Comparison of ENCODE assay signal across 18 cellular contexts in the genomic region with DNA sequence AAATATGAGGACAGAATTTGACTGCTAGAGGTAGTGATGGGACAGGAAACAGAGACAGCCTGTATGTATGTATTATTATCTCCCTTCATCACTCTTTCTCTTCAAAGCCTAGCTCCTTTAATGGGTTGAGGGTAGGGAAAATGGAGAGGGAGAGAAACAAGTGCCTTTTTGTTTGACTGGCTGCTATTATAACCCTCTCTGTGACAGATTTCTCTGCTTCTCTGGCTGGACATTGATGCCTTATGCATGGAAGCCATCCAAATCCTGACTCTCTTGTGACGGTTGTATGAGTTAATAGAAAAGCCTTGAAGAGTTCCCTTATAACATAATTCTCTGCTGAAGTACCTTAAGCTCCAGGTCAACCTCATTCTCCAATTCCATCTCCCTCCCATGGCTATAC.
A peak's percentile ranks its signal among the peaks of the same experiment; 100 is the strongest.
DNase-seq lines count a peak whose midpoint lies in the region; ATAC-seq, FAIRE-seq and TF ChIP-seq lines count a peak whose summit lies in the region.
"Had no signal": no experiment of that assay in that cellular context is flagged by ENCODE, and none has a peak within 500 bp of the region (broad histone marks: within the 10 kb centered on the region; RNA-seq: fewer than 3 reads in every experiment).

No MANE protein-coding gene starts in this region.

- H3K4me3 Mint-ChIP-seq in activated naive CD4-positive, alpha-beta T cell treated with anti-CD3 and anti-CD28 coated beads, Interleukin-2, amount 10 ng/mL, durations not matched to agents 7 days and 5 days, result no peak overlapping the region
- H3K4me3 Mint-ChIP-seq in activated CD8-positive, alpha-beta T cell treated with anti-CD3 and anti-CD28 coated beads for 36 hours, result no peak overlapping the region
- H3K4me3 Mint-ChIP-seq in stimulated activated naive CD8-positive, alpha-beta T cell treated with anti-CD3 and anti-CD28 coated beads, Interleukin-15, amount 100 ng/mL, for 72 hours, result peak overlapping the region; percentile 44 to 54
- H3K4me3 Mint-ChIP-seq: activated CD8-positive, alpha-beta memory T cell treated with anti-CD3 and anti-CD28 coated beads, Interleukin-2, amount 10 ng/mL, durations not matched to agents 7 days and 5 days; memory B cell; stimulated activated naive B cell treated with anti-CD40 and anti-IgM and Interleukin-4, amounts not matched to agents 10 μg/mL and 1 μg/mL and 100 μg/mL, for 72 hours had no signal

- 53% methylated on average over 1 of the region's 1 CpG for WGBS in prostate gland

- TF ChIP-seq POLR2A in prostate gland (IDR thresholded peaks at IDR 0.05), result no peak

- no peak overlapping the region for H3K27ac ChIP-seq in prostate gland
- H3K27ac ChIP-seq: VCaP had no signal

- peak overlapping the region; percentile 72 for H3K27ac Mint-ChIP-seq in activated naive CD4-positive, alpha-beta T cell treated with anti-CD3 and anti-CD28 coated beads, Interleukin-2, amount 10 ng/mL, durations not matched to agents 7 days and 5 days
- peak overlapping the region; percentile 89 for H3K27ac Mint-ChIP-seq in activated CD8-positive, alpha-beta T cell treated with anti-CD3 and anti-CD28 coated beads for 36 hours
- peak overlapping the region; percentile 57 to 84 for H3K27ac Mint-ChIP-seq in stimulated activated naive CD8-positive, alpha-beta T cell treated with anti-CD3 and anti-CD28 coated beads, Interleukin-15, amount 100 ng/mL, for 72 hours
- H3K27ac Mint-ChIP-seq: activated CD8-positive, alpha-beta memory T cell treated with anti-CD3 and anti-CD28 coated beads, Interleukin-2, amount 10 ng/mL, durations not matched to agents 7 days and 5 days; memory B cell; stimulated activated naive B cell treated with anti-CD40 and anti-IgM and Interleukin-4, amounts not matched to agents 10 μg/mL and 1 μg/mL and 100 μg/mL, for 72 hours had no signal

- H3K27me3 ChIP-seq in prostate gland (replicated peaks; ENCODE audit: insufficient read depth), result no peaks in the 10 kb centered on the region

- H3K4me1 Mint-ChIP-seq in activated naive CD4-positive, alpha-beta T cell treated with anti-CD3 and anti-CD28 coated beads, Interleukin-2, amount 10 ng/mL, durations not matched to agents 7 days and 5 days, result peaks cover 66% of the 10 kb centered on the region
- peaks cover 75% of the 10 kb centered on the region for H3K4me1 Mint-ChIP-seq in activated CD8-positive, alpha-beta T cell treated with anti-CD3 and anti-CD28 coated beads for 36 hours (ENCODE audit: low read depth)
- peaks cover 81% of the 10 kb centered on the region for H3K4me1 Mint-ChIP-seq in stimulated activated naive CD8-positive, alpha-beta T cell treated with anti-CD3 and anti-CD28 coated beads, Interleukin-15, amount 100 ng/mL, for 72 hours
- H3K4me1 Mint-ChIP-seq: memory B cell; stimulated activated naive B cell treated with anti-CD40 and anti-IgM and Interleukin-4, amounts not matched to agents 10 μg/mL and 1 μg/mL and 100 μg/mL, for 72 hours had no signal

- H3K4me3 ChIP-seq in fibroblast of pulmonary artery (replicated peaks; ENCODE audit: low read depth, low read length) (no peak overlapping the region), prostate gland (no peak overlapping the region)

- no peaks in the 10 kb centered on the region for H3K27me3 Mint-ChIP-seq in activated naive CD4-positive, alpha-beta T cell treated with anti-CD3 and anti-CD28 coated beads, Interleukin-2, amount 10 ng/mL, durations not matched to agents 7 days and 5 days
- no peaks in the 10 kb centered on the region for H3K27me3 Mint-ChIP-seq in activated CD8-positive, alpha-beta T cell treated with anti-CD3 and anti-CD28 coated beads for 36 hours
- H3K27me3 Mint-ChIP-seq in stimulated activated naive CD8-positive, alpha-beta T cell treated with anti-CD3 and anti-CD28 coated beads, Interleukin-15, amount 100 ng/mL, for 72 hours, result no peaks in the 10 kb centered on the region
- H3K27me3 Mint-ChIP-seq: activated CD8-positive, alpha-beta memory T cell treated with anti-CD3 and anti-CD28 coated beads, Interleukin-2, amount 10 ng/mL, durations not matched to agents 7 days and 5 days; memory B cell; stimulated activated naive B cell treated with anti-CD40 and anti-IgM and Interleukin-4, amounts not matched to agents 10 μg/mL and 1 μg/mL and 100 μg/mL, for 72 hours had no signal

- H3K4me1 ChIP-seq in prostate gland (replicated peaks), result no peaks in the 10 kb centered on the region

- intact Hi-C loops in activated CD8-positive, alpha-beta T cell treated with anti-CD3 and anti-CD28 coated beads for 36 hours (cut with micrococcal nuclease), result no loop called here
- intact Hi-C loops in prostate gland (cut with DNase I), result no loop called here

- no peak for ATAC-seq in activated CD8-positive, alpha-beta T cell treated with anti-CD3 and anti-CD28 coated beads for 36 hours
- ATAC-seq in stimulated activated naive CD8-positive, alpha-beta T cell treated with anti-CD3 and anti-CD28 coated beads, Interleukin-15, amount 100 ng/mL, for 72 hours, result no peak
- ATAC-seq: activated CD8-positive, alpha-beta memory T cell treated with anti-CD3 and anti-CD28 coated beads, Interleukin-2, amount 10 ng/mL, durations not matched to agents 7 days and 5 days; stimulated activated naive B cell treated with anti-CD40 and anti-IgM and Interleukin-4, amounts not matched to agents 10 μg/mL and 1 μg/mL and 100 μg/mL, for 72 hours had no signal

- H3K36me3 Mint-ChIP-seq in activated naive CD4-positive, alpha-beta T cell treated with anti-CD3 and anti-CD28 coated beads, Interleukin-2, amount 10 ng/mL, durations not matched to agents 7 days and 5 days, result peaks cover 21% of the 10 kb centered on the region
- peaks cover 19% of the 10 kb centered on the region for H3K36me3 Mint-ChIP-seq in activated CD8-positive, alpha-beta T cell treated with anti-CD3 and anti-CD28 coated beads for 36 hours (ENCODE audit: low read depth)
- H3K36me3 Mint-ChIP-seq: activated CD8-positive, alpha-beta memory T cell treated with anti-CD3 and anti-CD28 coated beads, Interleukin-2, amount 10 ng/mL, durations not matched to agents 7 days and 5 days; memory B cell; stimulated activated naive B cell treated with anti-CD40 and anti-IgM and Interleukin-4, amounts not matched to agents 10 μg/mL and 1 μg/mL and 100 μg/mL, for 72 hours had no signal

- FAIRE-seq in GM19239 (lab: Jason Lieb, UNC), result no peak
- FAIRE-seq: colon, D721Med, small intestine had no signal

- CTCF ChIA-PET in activated naive CD4-positive, alpha-beta T cell treated with anti-CD3 and anti-CD28 coated beads, Interleukin-2, amount 10 ng/mL, durations not matched to agents 7 days and 5 days (lab: Charles Lee), result interaction anchor here (0.7 kb wide), 1 partner anchor 114 kb away, joined by 6 read pairs; no protein-coding TSS in a partner anchor
- CTCF ChIA-PET in activated CD8-positive, alpha-beta T cell treated with anti-CD3 and anti-CD28 coated beads for 36 hours (lab: Charles Lee), result no interaction called here

- H3K9me3 ChIP-seq in prostate gland, result no peaks in the 10 kb centered on the region

- H3K36me3 ChIP-seq in prostate gland, result no peaks in the 10 kb centered on the region

- peaks cover 10% of the 10 kb centered on the region for H3K9me3 Mint-ChIP-seq in activated naive CD4-positive, alpha-beta T cell treated with anti-CD3 and anti-CD28 coated beads, Interleukin-2, amount 10 ng/mL, durations not matched to agents 7 days and 5 days
- peaks cover 5% of the 10 kb centered on the region for H3K9me3 Mint-ChIP-seq in activated CD8-positive, alpha-beta T cell treated with anti-CD3 and anti-CD28 coated beads for 36 hours
- peaks cover 0 to 7% of the 10 kb centered on the region in 2 donors for H3K9me3 Mint-ChIP-seq in stimulated activated naive CD8-positive, alpha-beta T cell treated with anti-CD3 and anti-CD28 coated beads, Interleukin-15, amount 100 ng/mL, for 72 hours
- H3K9me3 Mint-ChIP-seq: memory B cell; stimulated activated naive B cell treated with anti-CD40 and anti-IgM and Interleukin-4, amounts not matched to agents 10 μg/mL and 1 μg/mL and 100 μg/mL, for 72 hours had no signal

- TF ChIP-seq CTCF in activated CD8-positive, alpha-beta T cell treated with anti-CD3 and anti-CD28 coated beads for 36 hours (IDR thresholded peaks at IDR 0.05), result no peak
- TF ChIP-seq CTCF in fibroblast of pulmonary artery (IDR thresholded peaks at IDR 0.05; ENCODE audit: low read length, missing control alignments) (no peak), prostate gland (IDR thresholded peaks at IDR 0.05) (no peak)

- no peak for DNase-seq in activated naive CD4-positive, alpha-beta T cell treated with anti-CD3 and anti-CD28 coated beads, Interleukin-2, amount 10 ng/mL, durations not matched to agents 7 days and 5 days
- DNase-seq in activated naive CD4-positive, alpha-beta T cell treated with Interleukin-2 at 50 U/mL for 16 hours, result no peak
- no peak for DNase-seq in activated CD8-positive, alpha-beta T cell treated with anti-CD3 and anti-CD28 coated beads for 36 hours
- DNase-seq in fibroblast of pulmonary artery (ENCODE audit: low read depth) (peak; percentile 34), amygdala (lab: John Stamatoyannopoulos, UW) (no peak), prostate gland (ENCODE audit: low spot score) (no peak), GM19239 (ENCODE audit: insufficient read length, low spot score) (no peak)
- no peak for DNase-seq in stimulated activated naive CD8-positive, alpha-beta T cell treated with anti-CD3 and anti-CD28 coated beads, Interleukin-15, amount 100 ng/mL, for 72 hours
- DNase-seq: activated CD8-positive, alpha-beta memory T cell treated with anti-CD3 and anti-CD28 coated beads, Interleukin-2, amount 10 ng/mL, durations not matched to agents 7 days and 5 days; MV-4-11; NCI-H2081 treated with DMSO at 0.1 percent for 48 hours; small intestine; stimulated activated naive B cell treated with anti-CD40 and anti-IgM and Interleukin-4, amounts not matched to agents 10 μg/mL and 1 μg/mL and 100 μg/mL, for 72 hours; SW 1271 had no signal

- POLR2A ChIA-PET in activated CD8-positive, alpha-beta T cell treated with anti-CD3 and anti-CD28 coated beads for 36 hours (lab: Charles Lee), result interaction anchor here (1.2 kb wide), 1 partner anchor 17 kb away, joined by 3 read pairs; no protein-coding TSS in a partner anchor

Comparison
In these comparisons a context has a peak if more than half of its experiments do, and no peak if none do; other contexts are left out.
1. H3K4me3 Mint-ChIP-seq: peak in stimulated activated naive CD8-positive, alpha-beta T cell treated with anti-CD3 and anti-CD28 coated beads, Interleukin-15, amount 100 ng/mL, for 72 hours (2 of 2); none in activated naive CD4-positive, alpha-beta T cell treated with anti-CD3 and anti-CD28 coated beads, Interleukin-2, amount 10 ng/mL, durations not matched to agents 7 days and 5 days (single experiment) and activated CD8-positive, alpha-beta T cell treated with anti-CD3 and anti-CD28 coated beads for 36 hours (single experiment).
2. Peak in every context shown above with its lines, with median percentiles within 50 percentile points of each other: H3K27ac Mint-ChIP-seq.